In the genomic region with DNA sequence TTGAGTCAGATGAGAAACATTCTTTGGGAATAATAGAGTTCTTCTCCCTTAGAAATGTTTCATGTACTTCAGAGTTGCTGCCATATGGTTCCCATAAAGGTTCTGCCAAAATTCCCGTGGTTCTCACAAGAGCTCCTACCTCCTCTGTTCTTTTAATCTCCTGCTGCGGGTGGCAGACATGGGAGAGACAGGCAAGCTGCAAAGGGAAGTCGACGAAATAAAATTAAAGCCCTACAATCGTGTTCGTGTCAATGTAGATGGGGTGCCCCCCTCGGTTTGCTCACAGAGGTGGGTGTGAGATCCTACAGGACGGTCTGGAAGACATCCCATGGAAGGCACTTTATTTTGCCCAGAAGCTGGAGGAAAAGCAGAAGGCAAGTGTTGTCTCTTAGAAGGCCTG, we compare ENCODE assay signal across 20 cellular contexts.
"Had no signal": no experiment of that assay in that cellular context is flagged by ENCODE, and none has a peak within 500 bp of the region (broad histone marks: within the 10 kb centered on the region; RNA-seq: fewer than 3 reads in every experiment).

No MANE protein-coding gene starts in this region.

- H3K4me2 ChIP-seq: smooth muscle cell had no signal

- H3K27ac ChIP-seq: brain microvascular endothelial cell, lower lobe of right lung, right lobe of liver, thoracic aorta, upper lobe of right lung had no signal

- H3K9me3 ChIP-seq: lower lobe of right lung, right lobe of liver, thoracic aorta, upper lobe of right lung had no signal

- H3K4me1 ChIP-seq: lower lobe of right lung, right lobe of liver, upper lobe of right lung had no signal

- H3K27me3 Mint-ChIP-seq: activated CD4-positive, alpha-beta T cell treated with anti-CD3 and anti-CD28 coated beads, Interleukin-2, amount 10 ng/mL, durations not matched to agents 7 days and 5 days; central memory CD8-positive, alpha-beta T cell had no signal

- H3K9me3 Mint-ChIP-seq: mesothelial cell of epicardium, nephron progenitor cell had no signal

- H3K36me3 ChIP-seq: brain microvascular endothelial cell, lower lobe of right lung, right lobe of liver, thoracic aorta, upper lobe of right lung had no signal

- H3K36me3 Mint-ChIP-seq: mesothelial cell of epicardium had no signal

- H3K27me3 ChIP-seq: brain microvascular endothelial cell, right lobe of liver, upper lobe of right lung had no signal

- H3K4me1 Mint-ChIP-seq: activated CD4-positive, alpha-beta T cell treated with anti-CD3 and anti-CD28 coated beads, Interleukin-2, amount 10 ng/mL, durations not matched to agents 7 days and 5 days; central memory CD8-positive, alpha-beta T cell had no signal

- FAIRE-seq: keratinocyte had no signal

- H3K4me3 Mint-ChIP-seq: activated CD4-positive, alpha-beta T cell treated with anti-CD3 and anti-CD28 coated beads, Interleukin-2, amount 10 ng/mL, durations not matched to agents 7 days and 5 days; activated CD8-positive, alpha-beta T cell treated with anti-CD3 and anti-CD28 coated beads, Interleukin-2, amount 10 ng/mL, durations not matched to agents 7 days and 5 days; activated T-cell treated with anti-CD3 and anti-CD28 coated beads, Interleukin-2, amount 50 U/mL, for 4 hours; central memory CD8-positive, alpha-beta T cell; mesothelial cell of epicardium; nephron progenitor cell; T-helper 1 cell treated with Interleukin-12 subunit alpha and Interleukin-12 subunit beta and Interleukin-4 antibody, amounts not matched to agents 30 μg/mL and 1 μg/mL, for 36 hours had no signal

- ATAC-seq: activated CD4-positive, CD25-positive, alpha-beta regulatory T cell treated with anti-CD3 and anti-CD28 coated beads, Interleukin-2, amount 50 U/mL, for 24 hours; activated CD8-positive, alpha-beta T cell treated with anti-CD3 and anti-CD28 coated beads, Interleukin-2, amount 10 ng/mL, durations not matched to agents 7 days and 5 days; activated T-cell treated with anti-CD3 and anti-CD28 coated beads, Interleukin-2, amount 50 U/mL, for 4 hours; lower lobe of right lung; right lobe of liver; upper lobe of right lung had no signal

- H3K4me3 ChIP-seq: lower lobe of right lung, right lobe of liver, smooth muscle cell, thoracic aorta, upper lobe of right lung had no signal

- DNase-seq: activated CD4-positive, alpha-beta T cell treated with anti-CD3 and anti-CD28 coated beads, Interleukin-2, amount 10 ng/mL, durations not matched to agents 7 days and 5 days; activated CD8-positive, alpha-beta T cell treated with anti-CD3 and anti-CD28 coated beads, Interleukin-2, amount 10 ng/mL, durations not matched to agents 7 days and 5 days; activated effector memory CD4-positive, alpha-beta T cell treated with Interleukin-2 at 50 U/mL for 16 hours; activated naive CD4-positive, alpha-beta T cell treated with anti-CD3 and anti-CD28 coated beads, Interleukin-2, amount 50 U/mL, for 16 hours; activated T-cell treated with anti-CD3 and anti-CD28 coated beads, Interleukin-2, amount 50 U/mL, for 4 hours; aorta; brain microvascular endothelial cell; cortex of kidney; lower lobe of right lung; nephron progenitor cell; right lobe of liver; stimulated activated CD4-positive, alpha-beta T cell treated with anti-CD3 and anti-CD28 coated beads, Interleukin-4, amount 100 ng/mL, for 1 hour; upper lobe of right lung had no signal

- H3K27ac Mint-ChIP-seq: activated CD4-positive, alpha-beta T cell treated with anti-CD3 and anti-CD28 coated beads, Interleukin-2, amount 10 ng/mL, durations not matched to agents 7 days and 5 days; activated CD8-positive, alpha-beta T cell treated with anti-CD3 and anti-CD28 coated beads, Interleukin-2, amount 10 ng/mL, durations not matched to agents 7 days and 5 days; mesothelial cell of epicardium; nephron progenitor cell; T-helper 1 cell treated with Interleukin-12 subunit alpha and Interleukin-12 subunit beta and Interleukin-4 antibody, amounts not matched to agents 30 μg/mL and 1 μg/mL, for 36 hours had no signal
